ENCODE assay signal across 8 cellular contexts in genomic region chr19:12666305-12667048, GRCh38. TPM values are rescaled to one million over a fixed set of nuclear protein-coding genes. Genes with fewer than 3 reads are reported as not detected.
DNase-seq lines count a peak whose midpoint lies in the region; ATAC-seq and TF ChIP-seq lines count a peak whose summit lies in the region.

MAN2B1 (minus strand) TSS chr19:12666742; CDS start chr19:12666701, 41 bp downstream.
A gene with protein sequence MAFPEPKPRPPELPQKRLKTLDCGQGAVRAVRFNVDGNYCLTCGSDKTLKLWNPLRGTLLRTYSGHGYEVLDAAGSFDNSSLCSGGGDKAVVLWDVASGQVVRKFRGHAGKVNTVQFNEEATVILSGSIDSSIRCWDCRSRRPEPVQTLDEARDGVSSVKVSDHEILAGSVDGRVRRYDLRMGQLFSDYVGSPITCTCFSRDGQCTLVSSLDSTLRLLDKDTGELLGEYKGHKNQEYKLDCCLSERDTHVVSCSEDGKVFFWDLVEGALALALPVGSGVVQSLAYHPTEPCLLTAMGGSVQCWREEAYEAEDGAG (plus strand): TSS chr19:12666807. CDS start chr19:12669791, 2,984 bp downstream.

- peak; percentile 44 for ATAC-seq in HG02981 (IDR thresholded peaks at IDR 0.05; ENCODE audit: unreplicated experiment)
- no peak for ATAC-seq in HG02884 (IDR thresholded peaks at IDR 0.05; ENCODE audit: unreplicated experiment)

- DNase-seq in GM12865 (ENCODE audit: low read depth) (peak; percentile 83), NCI-H460 (ENCODE audit: extremely low read depth, low read depth) (peak; percentile 43), cerebellum (ENCODE audit: low spot score) (peak; percentile 94), kidney tubule cell (ENCODE audit: low spot score) (peak; percentile 69)
- peak; percentile 75 to 78 for DNase-seq in activated CD4-positive, alpha-beta T cell treated with anti-CD3 and anti-CD28 coated beads for 24 hours (ENCODE audit: low read depth in 2 of 2)
- peak; percentile 65 to 78 (median 71) for DNase-seq in stimulated activated CD4-positive, alpha-beta T cell treated with anti-CD3 and anti-CD28 coated beads, Interleukin-1b, Interleukin-23, amount 100 ng/mL, for 24 hours (ENCODE audit: low read depth in 4 of 4, low spot score in 1 of 4)

- TF ChIP-seq CTCF in GM12865 (IDR thresholded peaks at IDR 0.05; ENCODE audit: insufficient read depth, low read depth, low read length, missing control alignments): no peak

- peak within 1 kb of the TSS; percentile 81 for H3K4me3 ChIP-seq in GM12865 (ENCODE audit: low read depth, low read length)

RNA-seq across cellular contexts. Expression of gene MAN2B1, which starts in this region (rescaled TPM):
- 21.5 and 27.7 TPM in 2 replicates for total RNA-seq in NCI-H460 (2014; rRNA removed; shearing (Covaris generic))
- polyA plus RNA-seq in NCI-H460 (2014; cell fraction: nucleus; rRNA removed): 149 and 182 TPM in 2 replicates
- 17.5 TPM for total RNA-seq in cerebellum

RNA-seq across cellular contexts. Expression of the second gene that starts in this region (rescaled TPM):
- total RNA-seq in NCI-H460 (2014; rRNA removed; shearing (Covaris generic)): 5.8 and 7.7 TPM in 2 replicates
- 10.9 and 12.6 TPM in 2 replicates for polyA plus RNA-seq in NCI-H460 (2014; cell fraction: nucleus; rRNA removed)
- total RNA-seq in cerebellum: 6.3 TPM

Comparison
In these comparisons a context has a peak if more than half of its experiments do, and no peak if none do; other contexts are left out.
1. DNase-seq: peak in every context shown above with its lines; median percentile 94 in cerebellum; 83 in GM12865; 76 in activated CD4-positive, alpha-beta T cell treated with anti-CD3 and anti-CD28 coated beads for 24 hours; 71 in stimulated activated CD4-positive, alpha-beta T cell treated with anti-CD3 and anti-CD28 coated beads, Interleukin-1b, Interleukin-23, amount 100 ng/mL, for 24 hours; 69 in kidney tubule cell; 43 in NCI-H460.